ENCODE assay signal across 22 cellular contexts in the genomic region with DNA sequence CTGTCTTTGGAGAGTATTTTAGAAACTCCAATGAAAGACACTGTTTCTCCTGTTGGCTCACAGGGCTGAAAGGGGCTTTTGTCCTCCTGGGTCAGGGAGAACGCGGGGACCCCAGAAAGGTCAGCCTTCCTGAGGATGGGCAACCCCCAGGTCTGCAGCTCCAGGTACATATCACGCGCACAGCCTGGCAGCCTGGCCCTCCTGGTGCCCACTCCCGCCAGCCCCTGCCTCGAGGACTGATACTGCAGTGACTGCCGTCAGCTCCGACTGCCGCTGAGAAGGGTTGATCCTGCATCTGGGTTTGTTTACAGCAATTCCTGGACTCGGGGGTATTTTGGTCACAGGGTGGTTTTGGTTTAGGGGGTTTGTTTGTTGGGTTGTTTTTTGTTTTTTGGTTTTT. TPM values are rescaled to one million over a fixed set of nuclear protein-coding genes. Genes with fewer than 3 reads are reported as not detected.
DNase-seq lines count a peak whose midpoint lies in the region; ATAC-seq and TF ChIP-seq lines count a peak whose summit lies in the region.
"Had no signal": no experiment of that assay in that cellular context is flagged by ENCODE, and none has a peak within 500 bp of the region (broad histone marks: within the 10 kb centered on the region; RNA-seq: fewer than 3 reads in every experiment).

No MANE protein-coding gene starts in this region.

- H4K20me1 ChIP-seq in BLaER1 = no peaks in the 10 kb centered on the region

- H3K4me2 ChIP-seq in BLaER1 = peak overlapping the region; percentile 81

- H3K27ac ChIP-seq in BLaER1 (no peak overlapping the region), RWPE1 (0 out of 2 replicates have a peak overlapping the region, but pooled peaks have one; percentile 61), caudate nucleus (ENCODE audit: low read depth, low read length) (peak overlapping the region; percentile 26)
- H3K27ac ChIP-seq: 22Rv1 had no signal

- CTCF ChIA-PET in RWPE1 (lab: Yijun Ruan, JAX) (interaction anchor here (0.7 to 1.0 kb wide), 2 partner anchors 44 to 46 kb away, joined by 3 read pairs; no protein-coding TSS in a partner anchor), MCF 10A (lab: Yijun Ruan, JAX) (no interaction called here)

- TF ChIP-seq CTCF in RWPE1 (conservative IDR thresholded peaks at IDR 0.05; ENCODE audit: low read depth) (no peak), neural crest cell (conservative IDR thresholded peaks at IDR 0.05) (no peak), MCF 10A (IDR thresholded peaks at IDR 0.05; ENCODE audit: unreplicated experiment) (no peak)

- DNase-seq in RWPE1 (ENCODE audit: low spot score) (no peak), caudate nucleus (lab: John Stamatoyannopoulos, UW) (no peak), neural crest cell (ENCODE audit: low read depth, low spot score) (no peak), foreskin melanocyte (no peak), MCF 10A (ENCODE audit: unreplicated experiment) (no peak)
- DNase-seq: C1 segment of cervical spinal cord; Calu3; CD4-positive, alpha-beta memory T cell; COR-L47; DMS53; DMS79 treated with DMSO at 0.1 percent for 48 hours; GF-D8; HCEC 1CT had no signal

- peaks cover 60% of the 10 kb centered on the region for H3K4me1 ChIP-seq in BLaER1

- BruUV-seq in MCF 10A (replicated peaks; lab: Mats Ljungman, UMichigan) = no TSS peak

- no peak for ATAC-seq in HG02970 (IDR thresholded peaks at IDR 0.05; ENCODE audit: low FRiP score, unreplicated experiment)
- ATAC-seq in HG02981 (IDR thresholded peaks at IDR 0.05; ENCODE audit: unreplicated experiment) = no peak

- H3K4me1 Mint-ChIP-seq in neural crest cell (peaks cover 35% of the 10 kb centered on the region), MCF 10A (ENCODE audit: insufficient read depth, unreplicated experiment) (peaks cover 5% of the 10 kb centered on the region)
- H3K4me1 Mint-ChIP-seq: B cell; CD4-positive, alpha-beta memory T cell had no signal

- intact Hi-C loops in MCF 10A (cut with micrococcal nuclease) = no loop called here

- H3K27ac Mint-ChIP-seq in neural crest cell (ENCODE audit: unreplicated experiment) (peak overlapping the region; percentile 67), MCF 10A (ENCODE audit: low read depth, unreplicated experiment) (no peak overlapping the region)
- H3K27ac Mint-ChIP-seq: B cell had no signal

- no peaks in the 10 kb centered on the region for H3K27me3 ChIP-seq in BLaER1

- no peaks in the 10 kb centered on the region for H3K36me3 ChIP-seq in BLaER1

- H3K9me3 ChIP-seq in BLaER1 = no peaks in the 10 kb centered on the region

- H3K36me3 Mint-ChIP-seq in neural crest cell (ENCODE audit: low read depth) (no peaks in the 10 kb centered on the region), MCF 10A (ENCODE audit: insufficient read depth, unreplicated experiment) (no peaks in the 10 kb centered on the region)
- H3K36me3 Mint-ChIP-seq: CD4-positive, alpha-beta memory T cell had no signal

- POLR2A ChIA-PET in RWPE1 (lab: Yijun Ruan, JAX; ENCODE audit: low non-redundant PET) (no interaction called here), MCF 10A (lab: Yijun Ruan, JAX) (no interaction called here)

- H3K4me3 ChIP-seq in BLaER1 = no peak overlapping the region

- H3K27me3 Mint-ChIP-seq in neural crest cell (ENCODE audit: low read depth) = no peaks in the 10 kb centered on the region
- H3K27me3 Mint-ChIP-seq in MCF 10A (ENCODE audit: insufficient read depth, unreplicated experiment) = peaks cover 10% of the 10 kb centered on the region

- H3K9ac ChIP-seq in BLaER1 = 0 out of 2 replicates have a peak overlapping the region, but pooled peaks have one; percentile 1

- H3K9me3 Mint-ChIP-seq in neural crest cell = no peaks in the 10 kb centered on the region
- H3K9me3 Mint-ChIP-seq in MCF 10A (ENCODE audit: unreplicated experiment) = no peaks in the 10 kb centered on the region
- H3K9me3 Mint-ChIP-seq: CD4-positive, alpha-beta memory T cell had no signal

- H3K4me3 Mint-ChIP-seq in neural crest cell (no peak overlapping the region), MCF 10A (ENCODE audit: unreplicated experiment) (no peak overlapping the region)
- H3K4me3 Mint-ChIP-seq: B cell; CD4-positive, alpha-beta memory T cell had no signal

RNA-seq across cellular contexts. Expression of a gene that starts 58.5 kb away (rescaled TPM):
- total RNA-seq in neural crest cell (not detected in 2 replicates), MCF 10A (2022) (not detected in 2 replicates)
- total RNA-seq: B cell; Calu3; CD4-positive, alpha-beta memory T cell; Daoy; G401; H1; H7 had no signal
